Comparison of ENCODE assay signal across 9 cellular contexts in genomic region chr4:74632634-74633033, GRCh38.
A peak's percentile ranks its signal among the peaks of the same experiment; 100 is the strongest.
DNase-seq lines count a peak whose midpoint lies in the region; ATAC-seq lines count a peak whose summit lies in the region.
"Had no signal": no experiment of that assay in that cellular context is flagged by ENCODE, and none has a peak within 500 bp of the region (broad histone marks: within the 10 kb centered on the region; RNA-seq: fewer than 3 reads in every experiment).

No MANE protein-coding gene starts in this region.

- peaks cover 2% of the 10 kb centered on the region for H3K4me1 ChIP-seq in right cardiac atrium (ENCODE audit: control insufficient read depth, insufficient read depth, low read length)

- no peaks in the 10 kb centered on the region for H3K36me3 ChIP-seq in H7 (replicated peaks; ENCODE audit: control insufficient read depth, insufficient read depth, low read length)

- H3K9me3 ChIP-seq in right cardiac atrium (ENCODE audit: control insufficient read depth, low read length): no peaks in the 10 kb centered on the region

- H3K27me3 ChIP-seq in right cardiac atrium (ENCODE audit: control insufficient read depth, insufficient read depth): no peaks in the 10 kb centered on the region
- H3K27me3 ChIP-seq in H7 (ENCODE audit: control insufficient read depth, insufficient read depth, low read length): no peaks in the 10 kb centered on the region

- intact Hi-C loops in right cardiac atrium (cut with DNase I) (no loop called here), Right ventricle myocardium inferior (cut with DNase I) (no loop called here)

- 7% methylated on average over 3 of the region's 3 CpGs for whole genome bisulfite sequencing in right cardiac atrium

- DNase-seq in right cardiac atrium: peak in 1 of 3 donors; percentile 28
- no peak for DNase-seq in Right ventricle myocardium inferior (ENCODE audit: missing footprints)
- DNase-seq in activated CD4-positive, alpha-beta T cell treated with anti-CD3 and anti-CD28 coated beads, Interleukin-2, amount 50 U/mL, for 1 hour: peak; percentile 6
- DNase-seq in kidney glomerular epithelial cell (lab: John Stamatoyannopoulos, UW): peak; percentile 92
- no peak for DNase-seq in NCI-H774 (lab: John Stamatoyannopoulos, UW)
- no peak for DNase-seq in H7
- DNase-seq: NCI-H1092 had no signal

- no peak overlapping the region for H3K27ac ChIP-seq in right cardiac atrium (ENCODE audit: low read length)

- ATAC-seq in right cardiac atrium: peak; percentile 83 to 95
- ATAC-seq in Right ventricle myocardium inferior: no peak
- no peak for ATAC-seq in GM18511 (IDR thresholded peaks at IDR 0.05; ENCODE audit: unreplicated experiment)
- no peak for ATAC-seq in HG03521 (IDR thresholded peaks at IDR 0.05; ENCODE audit: unreplicated experiment)

- H3K4me3 ChIP-seq in right cardiac atrium (ENCODE audit: low read length): no peak overlapping the region
- H3K4me3 ChIP-seq in H7 (ENCODE audit: insufficient read depth, low read depth, low read length): no peak overlapping the region

Comparison
In these comparisons a context has a peak if more than half of its experiments do, and no peak if none do; other contexts are left out.
1. ATAC-seq: peak in right cardiac atrium (2 of 2); none in Right ventricle myocardium inferior (single experiment), GM18511 (single experiment) and HG03521 (single experiment).
2. DNase-seq: peak in activated CD4-positive, alpha-beta T cell treated with anti-CD3 and anti-CD28 coated beads, Interleukin-2, amount 50 U/mL, for 1 hour (single experiment) and kidney glomerular epithelial cell (single experiment); none in Right ventricle myocardium inferior (single experiment), NCI-H774 (single experiment) and H7 (single experiment).